Comparison of ENCODE assay signal across 8 cellular contexts in genomic region chr9:99820330-99821186, GRCh38.
A peak's percentile ranks its signal among the peaks of the same experiment; 100 is the strongest.
DNase-seq lines count a peak whose midpoint lies in the region.

No MANE protein-coding gene starts in this region.

- DNase-seq in NCI-H2107 (lab: John Stamatoyannopoulos, UW) = peak; percentile 49
- DNase-seq in NCI-H2107 treated with DMSO at 0.1 percent for 48 hours (lab: John Stamatoyannopoulos, UW; ENCODE audit: unreplicated experiment) = no peak
- peak; percentile 62 for DNase-seq in NCI-H524 treated with DMSO at 0.1 percent for 48 hours (lab: John Stamatoyannopoulos, UW)
- peak; percentile 48 for DNase-seq in activated T-cell treated with anti-CD3 and anti-CD28 coated beads for 24 hours (ENCODE audit: low read depth)
- DNase-seq in epithelial cell of prostate (ENCODE audit: low read depth, low spot score) = no peak
- peak; percentile 56 for DNase-seq in midbrain (lab: John Stamatoyannopoulos, UW)
- peak; percentile 43 for DNase-seq in stimulated activated naive CD4-positive, alpha-beta T cell treated with Interleukin-2 at 50 U/mL for 16 hours (lab: John Stamatoyannopoulos, UW)
- no peak for DNase-seq in NCI-H1694 treated with DMSO at 0.1 percent for 48 hours (lab: John Stamatoyannopoulos, UW)

- peak overlapping the region; percentile 83 for H3K27ac ChIP-seq in epithelial cell of prostate

Comparison
In these comparisons a context has a peak if more than half of its experiments do, and no peak if none do; other contexts are left out.
1. DNase-seq: peak in NCI-H2107 (single experiment), NCI-H524 treated with DMSO at 0.1 percent for 48 hours (single experiment), activated T-cell treated with anti-CD3 and anti-CD28 coated beads for 24 hours (single experiment), midbrain (single experiment) and stimulated activated naive CD4-positive, alpha-beta T cell treated with Interleukin-2 at 50 U/mL for 16 hours (single experiment); none in NCI-H2107 treated with DMSO at 0.1 percent for 48 hours (single experiment), epithelial cell of prostate (single experiment) and NCI-H1694 treated with DMSO at 0.1 percent for 48 hours (single experiment).